In genomic region chr2:1887915-1888314, GRCh38 we compare ENCODE assay signal across 13 cellular contexts.
A peak's percentile ranks its signal among the peaks of the same experiment; 100 is the strongest.
DNase-seq lines count a peak whose midpoint lies in the region; ATAC-seq and TF ChIP-seq lines count a peak whose summit lies in the region.
"Had no signal": no experiment of that assay in that cellular context is flagged by ENCODE, and none has a peak within 500 bp of the region (broad histone marks: within the 10 kb centered on the region; RNA-seq: fewer than 3 reads in every experiment).

No MANE protein-coding gene starts in this region.

- H3K4me1 ChIP-seq in GM23248 (ENCODE audit: insufficient read depth): no peaks in the 10 kb centered on the region
- no peaks in the 10 kb centered on the region for H3K4me1 ChIP-seq in RWPE2 (ENCODE audit: insufficient read depth, poor library complexity, severe bottlenecking)

- no peak overlapping the region for H3K27ac Mint-ChIP-seq in activated naive CD4-positive, alpha-beta T cell treated with anti-CD3 and anti-CD28 coated beads, Interleukin-2, amount 10 ng/mL, durations not matched to agents 7 days and 5 days
- H3K27ac Mint-ChIP-seq: effector memory CD8-positive, alpha-beta T cell had no signal

- TF ChIP-seq CTCF in AG04449 (IDR thresholded peaks at IDR 0.05; ENCODE audit: insufficient read depth, low read length, missing control alignments): peak; percentile 41
- peak; percentile 25 for TF ChIP-seq CTCF in RWPE2 (IDR thresholded peaks at IDR 0.05; ENCODE audit: poor library complexity, severe bottlenecking)

- H3F3A ChIP-seq in GM23248 (ENCODE audit: insufficient read depth): no peaks in the 10 kb centered on the region

- no peak overlapping the region for H3K4me3 ChIP-seq in AG04449 (ENCODE audit: low read depth, low read length)
- H3K4me3 ChIP-seq in GM23248: no peak overlapping the region
- no peak overlapping the region for H3K4me3 ChIP-seq in RWPE2 (ENCODE audit: severe bottlenecking)
- H3K4me3 ChIP-seq: lung had no signal

- DNase-seq in AG04449 (ENCODE audit: low read depth, low spot score) (no peak), GM23248 (peak; percentile 38), RWPE2 (ENCODE audit: low spot score) (no peak), hepatic stellate cell (ENCODE audit: low spot score) (peak; percentile 24)
- DNase-seq in activated naive CD4-positive, alpha-beta T cell treated with anti-CD3 and anti-CD28 coated beads, Interleukin-2, amount 10 ng/mL, durations not matched to agents 7 days and 5 days: no peak
- DNase-seq in stimulated activated CD4-positive, alpha-beta T cell treated with anti-CD3 and anti-CD28 coated beads, Interleukin-4, amount 100 ng/mL, for 24 hours: no peak
- DNase-seq: DMS79; effector memory CD8-positive, alpha-beta T cell; NCI-H1105; T-helper 2 cell had no signal

- H3K4me2 ChIP-seq in GM23248 (ENCODE audit: unreplicated experiment): no peak overlapping the region

- no peaks in the 10 kb centered on the region for H4K20me1 ChIP-seq in GM23248 (ENCODE audit: insufficient read depth)

- no peaks in the 10 kb centered on the region for H3K4me1 Mint-ChIP-seq in activated naive CD4-positive, alpha-beta T cell treated with anti-CD3 and anti-CD28 coated beads, Interleukin-2, amount 10 ng/mL, durations not matched to agents 7 days and 5 days

- H3K36me3 Mint-ChIP-seq in activated naive CD4-positive, alpha-beta T cell treated with anti-CD3 and anti-CD28 coated beads, Interleukin-2, amount 10 ng/mL, durations not matched to agents 7 days and 5 days: no peaks in the 10 kb centered on the region

- no peaks in the 10 kb centered on the region for H3K36me3 ChIP-seq in GM23248 (ENCODE audit: low read depth)
- H3K36me3 ChIP-seq in RWPE2 (ENCODE audit: low read depth): no peaks in the 10 kb centered on the region

- H3K27me3 ChIP-seq in GM23248 (replicated peaks; ENCODE audit: insufficient read depth) (0 out of 2 replicates have a peak, but pooled peaks cover 3% of the 10 kb centered on the region), RWPE2 (ENCODE audit: insufficient read depth, poor library complexity, severe bottlenecking) (peaks cover 8% of the 10 kb centered on the region)

- H3K27me3 Mint-ChIP-seq in activated naive CD4-positive, alpha-beta T cell treated with anti-CD3 and anti-CD28 coated beads, Interleukin-2, amount 10 ng/mL, durations not matched to agents 7 days and 5 days: peaks cover 6% of the 10 kb centered on the region

- H3K9me2 ChIP-seq in GM23248 (ENCODE audit: insufficient read depth): no peaks in the 10 kb centered on the region

- no peak overlapping the region for H3K27ac ChIP-seq in GM23248
- no peak overlapping the region for H3K27ac ChIP-seq in RWPE2 (ENCODE audit: poor library complexity, severe bottlenecking)

- CTCF ChIA-PET in AG04449 (lab: Yijun Ruan, JAX): interaction anchor here (0.7 to 2.9 kb wide), 8 partner anchors 8 to 1765 kb away, joined by 3 to 15 read pairs (median 6); no protein-coding TSS in a partner anchor
- CTCF ChIA-PET in activated naive CD4-positive, alpha-beta T cell treated with anti-CD3 and anti-CD28 coated beads, Interleukin-2, amount 10 ng/mL, durations not matched to agents 7 days and 5 days (lab: Charles Lee): interaction anchor here (0.9 kb wide), 1 partner anchor 11 kb away, joined by 3 read pairs; no protein-coding TSS in a partner anchor

- H3K9me3 Mint-ChIP-seq in activated naive CD4-positive, alpha-beta T cell treated with anti-CD3 and anti-CD28 coated beads, Interleukin-2, amount 10 ng/mL, durations not matched to agents 7 days and 5 days: no peaks in the 10 kb centered on the region
- H3K9me3 Mint-ChIP-seq: effector memory CD8-positive, alpha-beta T cell had no signal

- H3K9me3 ChIP-seq in GM23248 (ENCODE audit: low read depth) (no peaks in the 10 kb centered on the region), RWPE2 (ENCODE audit: severe bottlenecking) (no peaks in the 10 kb centered on the region)

- peak; percentile 49; the same call in 1 of the 3 replicates for ATAC-seq in RWPE2 (ENCODE audit: low read depth)
- no peak for ATAC-seq in HG02642 (IDR thresholded peaks at IDR 0.05; ENCODE audit: poor library complexity, unreplicated experiment)
- ATAC-seq in GM21528 (IDR thresholded peaks at IDR 0.05; ENCODE audit: low FRiP score, unreplicated experiment): no peak
- ATAC-seq: effector memory CD8-positive, alpha-beta T cell had no signal

- POLR2A ChIA-PET in AG04449 (lab: Yijun Ruan, JAX): no interaction called here

- no peak overlapping the region for H2AFZ ChIP-seq in GM23248

- WGBS in GM23248 (ENCODE audit: low coverage in 1 of 2, low lambda C conversion rate in 2 of 2, missing lambda C conversion rate in 2 of 2), 2 experiments: 48 to 65% methylated on average over 1 of the region's 1 CpG

- in situ Hi-C loops in GM23248 (cut with MboI): loop anchor here (25.0 kb wide), 1 partner anchor 1774 kb away; the partner anchor contains the start of gene ALLC

- H3K4me3 Mint-ChIP-seq in activated naive CD4-positive, alpha-beta T cell treated with anti-CD3 and anti-CD28 coated beads, Interleukin-2, amount 10 ng/mL, durations not matched to agents 7 days and 5 days: no peak overlapping the region
- H3K4me3 Mint-ChIP-seq: effector memory CD8-positive, alpha-beta T cell had no signal

- H3K79me2 ChIP-seq in GM23248 (ENCODE audit: insufficient read depth): no peaks in the 10 kb centered on the region

- no peak overlapping the region for H3K9ac ChIP-seq in GM23248

Comparison
In these comparisons a context has a peak if more than half of its experiments do, and no peak if none do; other contexts are left out.
1. DNase-seq: peak in GM23248 (single experiment) and hepatic stellate cell (single experiment); none in AG04449 (single experiment), RWPE2 (single experiment), activated naive CD4-positive, alpha-beta T cell treated with anti-CD3 and anti-CD28 coated beads, Interleukin-2, amount 10 ng/mL, durations not matched to agents 7 days and 5 days (single experiment) and stimulated activated CD4-positive, alpha-beta T cell treated with anti-CD3 and anti-CD28 coated beads, Interleukin-4, amount 100 ng/mL, for 24 hours (single experiment).